8 cellular contexts compared by ENCODE assay signal in the genomic region with DNA sequence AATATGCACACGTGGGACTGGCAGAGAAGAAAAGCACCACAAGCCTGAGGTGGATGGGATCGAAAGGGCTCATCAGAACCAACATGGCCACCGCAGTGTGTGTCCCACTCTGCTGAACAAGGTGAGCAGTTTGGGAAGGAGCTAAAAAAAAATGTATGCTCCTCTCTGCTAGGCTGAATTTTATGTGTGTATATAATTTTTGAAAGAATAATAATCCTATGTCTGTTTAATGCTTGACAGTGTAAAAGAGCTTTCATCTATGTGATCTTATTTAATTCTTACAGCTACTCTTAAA. TPM values are rescaled to one million over a fixed set of nuclear protein-coding genes. Genes with fewer than 3 reads are reported as not detected.
DNase-seq lines count a peak whose midpoint lies in the region; ATAC-seq, FAIRE-seq and TF ChIP-seq lines count a peak whose summit lies in the region.

No MANE protein-coding gene starts in this region.

- H3K9me3 Mint-ChIP-seq in activated CD4-positive, alpha-beta memory T cell treated with anti-CD3 and anti-CD28 coated beads for 36 hours: no peaks in the 10 kb centered on the region

- POLR2A ChIA-PET in A549 (lab: Yijun Ruan, JAX): interaction anchor here (1.5 to 2.1 kb wide), 2 partner anchors 106 to 239 kb away, joined by 6 to 7 read pairs; partner anchors contain the start of gene UQCRC2
- POLR2A ChIA-PET in HEK293 (lab: Yijun Ruan, JAX): interaction anchor here (1.2 to 1.6 kb wide), 3 partner anchors 105 to 239 kb away, joined by 3 to 9 read pairs (median 7); partner anchors contain the start of genes POLR3E and UQCRC2
- POLR2A ChIA-PET in activated CD4-positive, alpha-beta memory T cell treated with anti-CD3 and anti-CD28 coated beads for 36 hours (lab: Charles Lee): interaction anchor here (0.9 to 4.5 kb wide), 5 partner anchors 15 to 184 kb away, joined by 3 to 29 read pairs (median 5); partner anchors contain the start of genes EEF2K, MOSMO and POLR3E

- no peak for TF ChIP-seq EP300 in A549 (IDR thresholded peaks at IDR 0.05)

- H3K36me3 ChIP-seq in HEK293 (ENCODE audit: control insufficient read depth in 2 of 2, insufficient read depth in 1 of 2, low read length in 2 of 2) (no peaks in the 10 kb centered on the region), esophagus (ENCODE audit: control insufficient read depth in 2 of 2, insufficient read depth in 2 of 2, low read length in 1 of 2) (no peaks in the 10 kb centered on the region)

- H3K9me3 ChIP-seq in A549 (no peaks in the 10 kb centered on the region), HEK293 (ENCODE audit: control insufficient read depth, insufficient read depth, low read depth, low read length) (no peaks in the 10 kb centered on the region), esophagus (ENCODE audit: control insufficient read depth in 2 of 2, insufficient read depth in 1 of 2, low read depth in 1 of 2, low read length in 1 of 2) (no peaks in the 10 kb centered on the region)

- peak overlapping the region; percentile 99 for H3K27ac Mint-ChIP-seq in activated CD4-positive, alpha-beta memory T cell treated with anti-CD3 and anti-CD28 coated beads for 36 hours

- H3K27ac ChIP-seq in A549: peak overlapping the region; percentile 82 to 88; a peak in 5 of 6 replicates
- peak overlapping the region; percentile 27; the same call in 1 of the 2 replicates for H3K27ac ChIP-seq in HEK293 (ENCODE audit: extremely low read depth, low read depth, low read length)
- H3K27ac ChIP-seq in esophagus (ENCODE audit: low read depth in 2 of 2, low read length in 1 of 2): peak overlapping the region; percentile 86 to 92

- 29% methylated on average over 3 of the region's 3 CpGs for WGBS in A549 (ENCODE audit: missing lambda C conversion rate)
- WGBS in esophagus, 2 donors: 14 to 16% methylated on average over 3 of the region's 3 CpGs

- H3K4me1 Mint-ChIP-seq in activated CD4-positive, alpha-beta memory T cell treated with anti-CD3 and anti-CD28 coated beads for 36 hours (ENCODE audit: low read depth): peaks cover 56% of the 10 kb centered on the region

- no peak for FAIRE-seq in A549 (lab: Jason Lieb, UNC)

- CTCF ChIA-PET in A549 (lab: Yijun Ruan, JAX) (interaction anchor here (0.9 to 24.4 kb wide), 6 partner anchors 7 to 535 kb away, joined by 3 to 320 read pairs (median 4); partner anchors contain the start of genes EEF2K and POLR3E), HEK293 (lab: Yijun Ruan, JAX) (interaction anchor here (0.6 to 2.7 kb wide), 8 partner anchors 16 to 192 kb away, joined by 3 to 16 read pairs (median 3); no protein-coding TSS in a partner anchor)
- CTCF ChIA-PET in activated CD4-positive, alpha-beta memory T cell treated with anti-CD3 and anti-CD28 coated beads for 36 hours (lab: Charles Lee): interaction anchor here (0.7 to 2.6 kb wide), 6 partner anchors 14 to 190 kb away, joined by 3 to 16 read pairs (median 8); partner anchors contain the start of gene EEF2K

- no peak for TF ChIP-seq RAD21 in A549 (conservative IDR thresholded peaks at IDR 0.05 in 1 of 2, IDR thresholded peaks at IDR 0.05 in 1 of 2)

- TF ChIP-seq CTCF in A549 (IDR thresholded peaks at IDR 0.05) (no peak), HEK293 (tag by site-specific recombination; IDR thresholded peaks at IDR 0.05) (no peak), omental fat pad (IDR thresholded peaks at IDR 0.05) (no peak)

- H3K4me3 Mint-ChIP-seq in activated CD4-positive, alpha-beta memory T cell treated with anti-CD3 and anti-CD28 coated beads for 36 hours: peak overlapping the region; percentile 91

- H3K4me2 ChIP-seq in A549: peak overlapping the region; percentile 76

- H3K4me3 ChIP-seq in A549: peak overlapping the region; percentile 49
- H3K4me3 ChIP-seq in HEK293 (ENCODE audit: low read depth, low read length): peak overlapping the region; percentile 7; the same call in 1 of the 2 replicates
- peak overlapping the region; percentile 8 to 49 for H3K4me3 ChIP-seq in esophagus (ENCODE audit: low read depth in 1 of 2, low read length in 2 of 2)

- intact Hi-C loops in activated CD4-positive, alpha-beta memory T cell treated with anti-CD3 and anti-CD28 coated beads for 36 hours (cut with micrococcal nuclease): loop anchor here (2.0 to 10.0 kb wide), 4 partner anchors 180 to 687 kb away; partner anchors contain the start of genes CDR2 and METTL9

- H3K36me3 Mint-ChIP-seq in activated CD4-positive, alpha-beta memory T cell treated with anti-CD3 and anti-CD28 coated beads for 36 hours: peaks cover 2% of the 10 kb centered on the region

- TF ChIP-seq POLR2A in A549 (IDR thresholded peaks at IDR 0.05; ENCODE audit: low read length): no peak

- ATAC-seq in A549: no peak
- ATAC-seq in HG03460 (IDR thresholded peaks at IDR 0.05; ENCODE audit: unreplicated experiment): no peak
- no peak for ATAC-seq in omental fat pad (ENCODE audit: low FRiP score)

- H3K27me3 ChIP-seq in esophagus (ENCODE audit: control insufficient read depth in 1 of 2, insufficient read depth in 2 of 2, low read length in 2 of 2): no peaks in the 10 kb centered on the region

- DNase-seq in A549 (ENCODE audit: low read depth in 1 of 2, low spot score in 1 of 2) (peak in 1 of 2 experiments; percentile 35), putamen (ENCODE audit: low spot score) (peak; percentile 39), islet precursor cell (no peak), omental fat pad (ENCODE audit: low spot score) (no peak)
- peak; percentile 63 for DNase-seq in activated CD4-positive, alpha-beta memory T cell treated with anti-CD3 and anti-CD28 coated beads for 36 hours

- H3K4me1 ChIP-seq in A549: peaks cover 14% of the 10 kb centered on the region
- H3K4me1 ChIP-seq in HEK293 (ENCODE audit: control insufficient read depth, insufficient read depth, low read length): peaks cover 6% of the 10 kb centered on the region
- H3K4me1 ChIP-seq in esophagus (ENCODE audit: control insufficient read depth in 2 of 2, insufficient read depth in 2 of 2, low read length in 1 of 2): peaks cover 2% of the 10 kb centered on the region in 2 donors

- peaks cover 2% of the 10 kb centered on the region for H3K27me3 Mint-ChIP-seq in activated CD4-positive, alpha-beta memory T cell treated with anti-CD3 and anti-CD28 coated beads for 36 hours

TF ChIP-seq in A549, 52 proteins besides CTCF, POLR2A, EP300 and RAD21:
- TF ChIP-seq ZC3H11A (IDR thresholded peaks at IDR 0.05) (no peak), FOSB (CRISPR knock-in tag; IDR thresholded peaks at IDR 0.05) (no peak)
- TF ChIP-seq, protein P1, sequence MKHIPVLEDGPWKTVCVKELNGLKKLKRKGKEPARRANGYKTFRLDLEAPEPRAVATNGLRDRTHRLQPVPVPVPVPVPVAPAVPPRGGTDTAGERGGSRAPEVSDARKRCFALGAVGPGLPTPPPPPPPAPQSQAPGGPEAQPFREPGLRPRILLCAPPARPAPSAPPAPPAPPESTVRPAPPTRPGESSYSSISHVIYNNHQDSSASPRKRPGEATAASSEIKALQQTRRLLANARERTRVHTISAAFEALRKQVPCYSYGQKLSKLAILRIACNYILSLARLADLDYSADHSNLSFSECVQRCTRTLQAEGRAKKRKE (CRISPR knock-in tag; IDR thresholded peaks at IDR 0.05; ENCODE audit: low read depth): no peak

TF ChIP-seq in HEK293, 187 proteins besides CTCF, POLR2A, EP300 and RAD21 (continues in another document):
- TF ChIP-seq ZNF629 (tag by site-specific recombination; IDR thresholded peaks at IDR 0.05): no peak
- no peak for TF ChIP-seq ZFHX2 (tag by site-specific recombination; conservative IDR thresholded peaks at IDR 0.05)
- no peak for TF ChIP-seq ZNF664 (tag by site-specific recombination; IDR thresholded peaks at IDR 0.05)
- TF ChIP-seq MYNN (tag by site-specific recombination; IDR thresholded peaks at IDR 0.05; ENCODE audit: borderline replicate concordance): no peak
- no peak for TF ChIP-seq ZNF510 (tag by site-specific recombination; IDR thresholded peaks at IDR 0.05; ENCODE audit: insufficient replicate concordance)
- no peak for TF ChIP-seq ZBTB20 (tag by site-specific recombination; IDR thresholded peaks at IDR 0.05)
- no peak for TF ChIP-seq ZNF398 (tag by site-specific recombination; IDR thresholded peaks at IDR 0.05)
- no peak for TF ChIP-seq SP7 (tag by site-specific recombination; IDR thresholded peaks at IDR 0.05)
- TF ChIP-seq ZNF335 (tag by site-specific recombination; conservative IDR thresholded peaks at IDR 0.05): peak; percentile 77
- TF ChIP-seq SP2 (tag by site-specific recombination; IDR thresholded peaks at IDR 0.05): no peak

RNA-seq across cellular contexts. Expression of gene EEF2K, which starts 14.2 kb away (rescaled TPM):
- 8.2 and 11.6 TPM in 2 replicates for polyA plus RNA-seq in A549 (2011; rRNA removed)
- 7.8 and 9.8 TPM in 2 replicates for polyA plus RNA-seq in A549 (2012; cell fraction: cytosol; rRNA removed)
- 23.0 and 27.4 TPM in 2 replicates for polyA plus RNA-seq in A549 (2012; cell fraction: nucleus; rRNA removed)
- 8.6 to 10.0 TPM (median 9.4 TPM) in 3 replicates for polyA plus RNA-seq in A549 (2017; fragmentation: RNase III; extraction: RNeasy Plus Mini Kit Qiagen cat#74134 plus additional on column Dnase treatment)
- 24.1 and 32.6 TPM in 2 replicates for polyA minus RNA-seq in A549 (2011; rRNA and poly(A)+ RNA removed)
- total RNA-seq in activated CD4-positive, alpha-beta memory T cell treated with anti-CD3 and anti-CD28 coated beads for 36 hours: 10 to 100 TPM; 23.0 to 24.1 TPM
- polyA plus RNA-seq in esophagus: 1 to 10 TPM; 4.6 to 6.9 TPM
- 10 to 100 TPM; 14.7 to 59.9 (median 26.4) TPM for total RNA-seq in omental fat pad

RNA-seq across cellular contexts. Expression of gene SDR42E2, which starts 29.6 kb away (rescaled TPM):
- polyA plus RNA-seq in A549 (2011; rRNA removed) (not detected in 2 replicates), A549 (2017; fragmentation: RNase III; extraction: RNeasy Plus Mini Kit Qiagen cat#74134 plus additional on column Dnase treatment) (not detected in 3 replicates), esophagus (under 1 TPM in 1 of 2 donors, not detected in 1; 0.04 TPM)
- polyA plus RNA-seq in A549 (2012; cell fraction: cytosol; rRNA removed): 0.01 TPM in 1 of 2 replicates, not detected in the other
- polyA plus RNA-seq in A549 (2012; cell fraction: nucleus; rRNA removed): not detected in 2 replicates
- polyA minus RNA-seq in A549 (2011; rRNA and poly(A)+ RNA removed): not detected in 2 replicates
- total RNA-seq in activated CD4-positive, alpha-beta memory T cell treated with anti-CD3 and anti-CD28 coated beads for 36 hours: under 1 TPM; 0.10 to 0.12 TPM
- total RNA-seq in omental fat pad: not detected

Comparison
In these comparisons a context has a peak if more than half of its experiments do, and no peak if none do; other contexts are left out.
1. DNase-seq: peak in activated CD4-positive, alpha-beta memory T cell treated with anti-CD3 and anti-CD28 coated beads for 36 hours (single experiment) and putamen (single experiment); none in islet precursor cell (single experiment) and omental fat pad (single experiment).
2. H3K27ac ChIP-seq: peak in every context shown above with its lines; median percentile 89 in esophagus; 85 in A549; 27 in HEK293.
3. Peak in every context shown above with its lines, with median percentiles within 50 percentile points of each other: H3K4me3 ChIP-seq.